In genomic region chr2:240127911-240128607, GRCh38 we compare ENCODE assay signal across 26 cellular contexts. TPM values are rescaled to one million over a fixed set of nuclear protein-coding genes. Genes with fewer than 3 reads are reported as not detected.
DNase-seq lines count a peak whose midpoint lies in the region; ATAC-seq and TF ChIP-seq lines count a peak whose summit lies in the region.
"Had no signal": no experiment of that assay in that cellular context is flagged by ENCODE, and none has a peak within 500 bp of the region (broad histone marks: within the 10 kb centered on the region; RNA-seq: fewer than 3 reads in every experiment).

No MANE protein-coding gene starts in this region.

- no peaks in the 10 kb centered on the region for H3K9me3 ChIP-seq in endodermal cell (ENCODE audit: control insufficient read depth, low read length)

- POLR2A ChIA-PET in RWPE1 (lab: Yijun Ruan, JAX; ENCODE audit: low non-redundant PET), result no interaction called here

- H3K27me3 Mint-ChIP-seq in activated naive CD4-positive, alpha-beta T cell treated with anti-CD3 and anti-CD28 coated beads for 36 hours (ENCODE audit: low read depth), result no peaks in the 10 kb centered on the region
- H3K27me3 Mint-ChIP-seq in endodermal cell (ENCODE audit: insufficient read depth), result no peaks in the 10 kb centered on the region
- H3K27me3 Mint-ChIP-seq: stimulated activated memory B cell treated with anti-CD40 and anti-IgM and Interleukin-4, amounts not matched to agents 10 μg/mL and 1 μg/mL and 100 μg/mL, for 72 hours had no signal

- intact Hi-C loops in activated naive CD4-positive, alpha-beta T cell treated with anti-CD3 and anti-CD28 coated beads for 36 hours (cut with micrococcal nuclease), result no loop called here
- intact Hi-C loops in sciatic nerve (cut with DNase I), result no loop called here

- H3K4me3 ChIP-seq in endodermal cell (ENCODE audit: low read length), result no peak overlapping the region

- peaks cover 59% of the 10 kb centered on the region for H3K36me3 ChIP-seq in endodermal cell (ENCODE audit: control insufficient read depth, insufficient read depth, low read length)

- H3K27ac ChIP-seq in RWPE1 (peak overlapping the region; percentile 12; the same call in 1 of the 2 replicates), endodermal cell (ENCODE audit: low read depth, low read length) (no peak overlapping the region)
- H3K27ac ChIP-seq: WERI-Rb-1 had no signal

- H3K36me3 Mint-ChIP-seq in activated naive CD4-positive, alpha-beta T cell treated with anti-CD3 and anti-CD28 coated beads for 36 hours (ENCODE audit: low read depth), result peaks cover 46% of the 10 kb centered on the region
- H3K36me3 Mint-ChIP-seq in endodermal cell (ENCODE audit: low read depth), result peaks cover 66% of the 10 kb centered on the region

- no peak for ATAC-seq in sciatic nerve
- ATAC-seq in GM18520 (IDR thresholded peaks at IDR 0.05; ENCODE audit: unreplicated experiment), result no peak
- no peak for ATAC-seq in GM18517 (IDR thresholded peaks at IDR 0.05; ENCODE audit: unreplicated experiment)
- ATAC-seq: left lobe of liver; Panc1; stimulated activated memory B cell treated with anti-CD40 and anti-IgM and Interleukin-4, amounts not matched to agents 10 μg/mL and 1 μg/mL and 100 μg/mL, for 72 hours had no signal

- no peaks in the 10 kb centered on the region for H3K27me3 ChIP-seq in endodermal cell (ENCODE audit: control insufficient read depth, insufficient read depth, low read length, poor library complexity, severe bottlenecking)

- H3K4me3 Mint-ChIP-seq in activated naive CD4-positive, alpha-beta T cell treated with anti-CD3 and anti-CD28 coated beads for 36 hours, result no peak overlapping the region
- no peak overlapping the region for H3K4me3 Mint-ChIP-seq in endodermal cell
- H3K4me3 Mint-ChIP-seq: stimulated activated memory B cell treated with anti-CD40 and anti-IgM and Interleukin-4, amounts not matched to agents 10 μg/mL and 1 μg/mL and 100 μg/mL, for 72 hours had no signal

- 95 to 97% methylated on average over 11 to 16 of the region's 16 CpGs for WGBS in endodermal cell (ENCODE audit: insufficient coverage in 1 of 2, insufficient read length in 1 of 2), 2 experiments

- no peaks in the 10 kb centered on the region for H3K4me1 Mint-ChIP-seq in activated naive CD4-positive, alpha-beta T cell treated with anti-CD3 and anti-CD28 coated beads for 36 hours (ENCODE audit: low read depth)
- H3K4me1 Mint-ChIP-seq in endodermal cell, result no peaks in the 10 kb centered on the region
- H3K4me1 Mint-ChIP-seq: stimulated activated memory B cell treated with anti-CD40 and anti-IgM and Interleukin-4, amounts not matched to agents 10 μg/mL and 1 μg/mL and 100 μg/mL, for 72 hours had no signal

- DNase-seq in activated naive CD4-positive, alpha-beta T cell treated with Interleukin-2 at 50 U/mL for 16 hours, result peak; percentile 0
- DNase-seq in activated naive CD4-positive, alpha-beta T cell treated with anti-CD3 and anti-CD28 coated beads for 36 hours, result no peak
- DNase-seq in RWPE1 (ENCODE audit: low spot score), result no peak
- no peak for DNase-seq in endodermal cell
- DNase-seq in sciatic nerve (ENCODE audit: low spot score), result peak; percentile 40
- DNase-seq in GM20000 (ENCODE audit: low spot score), result no peak
- DNase-seq: activated CD4-positive, alpha-beta T cell treated with anti-CD3 and anti-CD28 coated beads, Interleukin-2, amount 50 U/mL, for 1 hour; activated gamma-delta T cell; amniotic stem cell; CD8-positive, alpha-beta memory T cell; effector CD4-positive, alpha-beta T cell; mesenchymal stem cell; NCI-H146; NCI-H446 treated with DMSO at 0.1 percent for 48 hours; NCI-H774; T1000; trophoblast cell; WERI-Rb-1 had no signal

- no peaks in the 10 kb centered on the region for H3K9me3 Mint-ChIP-seq in activated naive CD4-positive, alpha-beta T cell treated with anti-CD3 and anti-CD28 coated beads for 36 hours
- no peaks in the 10 kb centered on the region for H3K9me3 Mint-ChIP-seq in endodermal cell
- H3K9me3 Mint-ChIP-seq: CD8-positive, alpha-beta memory T cell; stimulated activated memory B cell treated with anti-CD40 and anti-IgM and Interleukin-4, amounts not matched to agents 10 μg/mL and 1 μg/mL and 100 μg/mL, for 72 hours had no signal

- no peaks in the 10 kb centered on the region for H3K4me1 ChIP-seq in endodermal cell (ENCODE audit: control insufficient read depth, insufficient read depth, low read length)

- no peak for TF ChIP-seq CTCF in RWPE1 (conservative IDR thresholded peaks at IDR 0.05; ENCODE audit: low read depth)
- no peak for TF ChIP-seq CTCF in endodermal cell (conservative IDR thresholded peaks at IDR 0.05)
- no peak for TF ChIP-seq CTCF in GM20000 (IDR thresholded peaks at IDR 0.05; ENCODE audit: extremely low read depth, missing control alignments)

- H3K27ac Mint-ChIP-seq in activated naive CD4-positive, alpha-beta T cell treated with anti-CD3 and anti-CD28 coated beads for 36 hours, result no peak overlapping the region
- peak overlapping the region; percentile 64 for H3K27ac Mint-ChIP-seq in endodermal cell
- H3K27ac Mint-ChIP-seq: stimulated activated memory B cell treated with anti-CD40 and anti-IgM and Interleukin-4, amounts not matched to agents 10 μg/mL and 1 μg/mL and 100 μg/mL, for 72 hours had no signal

- CTCF ChIA-PET in activated naive CD4-positive, alpha-beta T cell treated with anti-CD3 and anti-CD28 coated beads for 36 hours (lab: Charles Lee), result no interaction called here
- CTCF ChIA-PET in RWPE1 (lab: Yijun Ruan, JAX), result no interaction called here

- no peak overlapping the region for H3K9ac ChIP-seq in endodermal cell (ENCODE audit: extremely low read depth, low read length, poor library complexity, severe bottlenecking)

RNA-seq across cellular contexts. Expression of gene COPS9, which starts 8.0 kb away (rescaled TPM):
- total RNA-seq in activated naive CD4-positive, alpha-beta T cell treated with anti-CD3 and anti-CD28 coated beads for 36 hours, result 10 to 100 TPM; 84.5 to 91.3 TPM
- total RNA-seq in endodermal cell (100 to 1,000 TPM; 151 to 161 TPM), sciatic nerve (124 TPM)
- 175 TPM for polyA plus RNA-seq in endodermal cell (2013, experiment 1 of 2)
- 183 TPM for polyA plus RNA-seq in endodermal cell (2013, experiment 2 of 2)

RNA-seq across cellular contexts. Expression of gene OTOS, which starts 12.4 kb away (rescaled TPM):
- not detected for total RNA-seq in activated naive CD4-positive, alpha-beta T cell treated with anti-CD3 and anti-CD28 coated beads for 36 hours
- total RNA-seq in endodermal cell, result not detected
- polyA plus RNA-seq in endodermal cell (2013, experiment 1 of 2), result not detected
- not detected for polyA plus RNA-seq in endodermal cell (2013, experiment 2 of 2)
- total RNA-seq in sciatic nerve, result not detected
- total RNA-seq: CD8-positive, alpha-beta memory T cell; H4; left lobe of liver; subcutaneous adipose tissue had no signal
- polyA plus RNA-seq: BJ; CD8-positive, alpha-beta memory T cell had no signal

Comparison
In these comparisons a context has a peak if more than half of its experiments do, and no peak if none do; other contexts are left out.
1. DNase-seq: peak in activated naive CD4-positive, alpha-beta T cell treated with Interleukin-2 at 50 U/mL for 16 hours (single experiment) and sciatic nerve (single experiment); none in activated naive CD4-positive, alpha-beta T cell treated with anti-CD3 and anti-CD28 coated beads for 36 hours (single experiment), RWPE1 (single experiment), endodermal cell (single experiment) and GM20000 (single experiment).